In genomic region chr18:58180738-58181353, GRCh38 we compare ENCODE assay signal across 8 cellular contexts.
DNase-seq lines count a peak whose midpoint lies in the region; ATAC-seq and TF ChIP-seq lines count a peak whose summit lies in the region.

No MANE protein-coding gene starts in this region.

- intact Hi-C loops in cardiac septum (cut with DNase I) (loop anchor here (5.0 kb wide), 1 partner anchor 44 kb away; no protein-coding TSS in a partner anchor), activated B cell treated with CpG ODN at 0.5 μM for 24 hours (cut with micrococcal nuclease) (loop anchor here (1.0 to 2.0 kb wide), 9 partner anchors 32 to 583 kb away; no protein-coding TSS in a partner anchor)

- H3K27me3 Mint-ChIP-seq in activated B cell treated with CpG ODN at 0.5 μM for 24 hours, result no peaks in the 10 kb centered on the region

- H3K9me3 Mint-ChIP-seq in activated B cell treated with CpG ODN at 0.5 μM for 24 hours, result no peaks in the 10 kb centered on the region

- H3K27ac Mint-ChIP-seq in activated B cell treated with CpG ODN at 0.5 μM for 24 hours, result no peak overlapping the region

- H3K4me3 ChIP-seq in cardiac muscle cell, result no peak overlapping the region

- POLR2A ChIA-PET in activated B cell treated with CpG ODN at 0.5 μM for 24 hours (lab: Charles Lee), result interaction anchor here (0.6 to 1.0 kb wide), 2 partner anchors 26 to 299 kb away, joined by 3 read pairs; no protein-coding TSS in a partner anchor

- no peaks in the 10 kb centered on the region for H3K9me3 ChIP-seq in cardiac muscle cell (ENCODE audit: low read depth)

- no peaks in the 10 kb centered on the region for H3K36me3 ChIP-seq in cardiac muscle cell

- DNase-seq in cardiac muscle cell (ENCODE audit: low read depth in 1 of 2, low spot score in 1 of 2), result peak; percentile 58 to 61
- DNase-seq in cardiac septum (ENCODE audit: low spot score), result no peak
- peak; percentile 19 to 36 for DNase-seq in NCI-H1930 (lab: John Stamatoyannopoulos, UW)
- peak; percentile 31 for DNase-seq in activated B cell treated with CpG ODN at 0.5 μM for 24 hours
- peak; percentile 80 for DNase-seq in cerebellar cortex (ENCODE audit: low spot score)
- DNase-seq in lung microvascular endothelial cell (ENCODE audit: low read depth in 2 of 2), result peak; percentile 45 to 65
- peak; percentile 30 for DNase-seq in stimulated activated CD8-positive, alpha-beta memory T cell treated with anti-CD3 and anti-CD28 coated beads, Interleukin-7, amount 100 ng/mL, for 24 hours (ENCODE audit: low read depth)

- CTCF ChIA-PET in activated B cell treated with CpG ODN at 0.5 μM for 24 hours (lab: Charles Lee), result interaction anchor here (0.6 to 2.0 kb wide), 24 partner anchors 8 to 588 kb away, joined by 3 to 16 read pairs (median 4); partner anchors contain the start of gene NEDD4L

- H3K4me1 Mint-ChIP-seq in activated B cell treated with CpG ODN at 0.5 μM for 24 hours, result peaks cover 4% of the 10 kb centered on the region

- no peaks in the 10 kb centered on the region for H3K36me3 Mint-ChIP-seq in activated B cell treated with CpG ODN at 0.5 μM for 24 hours (ENCODE audit: low read depth)

- ATAC-seq in activated B cell treated with CpG ODN at 0.5 μM for 24 hours (ENCODE audit: low read depth), result peak; percentile 61
- no peak for ATAC-seq in HG02763 (IDR thresholded peaks at IDR 0.05; ENCODE audit: unreplicated experiment)

- H3K27ac ChIP-seq in cardiac muscle cell, result no peak overlapping the region

- no peaks in the 10 kb centered on the region for H3K27me3 ChIP-seq in cardiac muscle cell

- H3K4me3 Mint-ChIP-seq in activated B cell treated with CpG ODN at 0.5 μM for 24 hours, result no peak overlapping the region

- no peaks in the 10 kb centered on the region for H3K4me1 ChIP-seq in cardiac muscle cell (ENCODE audit: low read depth)

- TF ChIP-seq CTCF in cardiac muscle cell (IDR thresholded peaks at IDR 0.05; ENCODE audit: low read depth, low read length) (peak; percentile 80), activated B cell treated with CpG ODN at 0.5 μM for 24 hours (IDR thresholded peaks at IDR 0.05) (peak; percentile 63)
